ENCODE assay signal across 13 cellular contexts in the genomic region with DNA sequence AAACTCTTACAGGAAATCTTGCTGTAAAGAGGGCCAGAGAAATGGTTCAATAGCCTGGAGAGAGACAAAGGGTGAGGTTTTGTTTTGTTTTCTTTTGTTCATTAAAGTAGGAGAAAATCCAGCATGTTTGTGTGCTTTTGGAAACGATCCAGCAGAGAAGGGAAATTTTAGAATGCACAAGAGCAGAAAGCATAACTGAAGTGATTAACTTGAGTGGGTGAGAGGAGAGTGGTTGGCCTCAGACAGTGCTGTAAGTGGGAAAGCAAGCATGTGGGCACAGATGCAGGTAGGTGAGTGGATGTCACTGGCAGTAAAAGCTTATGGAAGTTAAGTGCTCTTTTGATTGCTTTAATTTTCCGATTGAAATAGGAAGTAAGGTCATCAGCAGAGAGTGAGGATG. TPM values are rescaled to one million over a fixed set of nuclear protein-coding genes. Genes with fewer than 3 reads are reported as not detected.
DNase-seq lines count a peak whose midpoint lies in the region; ATAC-seq and TF ChIP-seq lines count a peak whose summit lies in the region.
"Had no signal": no experiment of that assay in that cellular context is flagged by ENCODE, and none has a peak within 500 bp of the region (broad histone marks: within the 10 kb centered on the region; RNA-seq: fewer than 3 reads in every experiment).

No MANE protein-coding gene starts in this region.

- peaks cover 17% of the 10 kb centered on the region for H3K4me1 Mint-ChIP-seq in neural progenitor cell
- H3K4me1 Mint-ChIP-seq: CD14-positive monocyte had no signal

- H3K9ac ChIP-seq in neural progenitor cell, result no peak overlapping the region

- peak; percentile 97 for DNase-seq in NCI-H1092 treated with DMSO at 0.1 percent for 48 hours (lab: John Stamatoyannopoulos, UW)
- peak; percentile 37 for DNase-seq in NCI-H2196 treated with DMSO at 0.1 percent for 48 hours (lab: John Stamatoyannopoulos, UW; ENCODE audit: unreplicated experiment)
- no peak for DNase-seq in neural progenitor cell (ENCODE audit: low spot score)
- DNase-seq in foreskin melanocyte, result no peak
- DNase-seq in GM13977 (ENCODE audit: low spot score), result no peak
- DNase-seq in stimulated activated CD4-positive, alpha-beta T cell treated with anti-CD3 and anti-CD28 coated beads, Interleukin-2, amount 100 ng/mL, for 48 hours, result no peak
- DNase-seq: effector memory CD4-positive, alpha-beta T cell had no signal

- peak overlapping the region; percentile 30 for H2AFZ ChIP-seq in neural progenitor cell (replicated peaks)
- H2AFZ ChIP-seq: hepatocyte had no signal

- no peak overlapping the region for H3K4me3 ChIP-seq in ectodermal cell (ENCODE audit: insufficient read depth, low read depth, low read length)
- no peak overlapping the region for H3K4me3 ChIP-seq in neural progenitor cell
- H3K4me3 ChIP-seq: hepatocyte had no signal

- H3K9me3 ChIP-seq in ectodermal cell (ENCODE audit: control insufficient read depth, low read length) (no peaks in the 10 kb centered on the region), neural progenitor cell (ENCODE audit: low read depth) (no peaks in the 10 kb centered on the region)

- H3K4me3 Mint-ChIP-seq in neural progenitor cell, result no peak overlapping the region
- H3K4me3 Mint-ChIP-seq: activated naive CD8-positive, alpha-beta T cell; CD14-positive monocyte had no signal

- TF ChIP-seq CTCF in neural progenitor cell (IDR thresholded peaks at IDR 0.05) (no peak), GM13977 (IDR thresholded peaks at IDR 0.05; ENCODE audit: extremely low read depth, insufficient read depth, missing control alignments) (no peak)

- H3K27ac ChIP-seq in ectodermal cell (ENCODE audit: insufficient read depth, low read depth, low read length, poor library complexity, severe bottlenecking) (peak overlapping the region; percentile 12), neural progenitor cell (no peak overlapping the region)
- H3K27ac ChIP-seq: hepatocyte had no signal

- in situ Hi-C loops in GM13977 (cut with MboI; ENCODE audit: low pct_unique_long_range_greater_than_20kb, low sequenced_read_pairs, unreplicated experiment), result no loop called here

- no peaks in the 10 kb centered on the region for H3K27me3 Mint-ChIP-seq in neural progenitor cell (ENCODE audit: insufficient read depth, low read depth)
- H3K27me3 Mint-ChIP-seq: activated naive CD8-positive, alpha-beta T cell had no signal

- no peak for ATAC-seq in HG02981 (IDR thresholded peaks at IDR 0.05; ENCODE audit: unreplicated experiment)
- ATAC-seq: Panc1 had no signal

- H3K27me3 ChIP-seq in ectodermal cell (ENCODE audit: control insufficient read depth, insufficient read depth, low read length, poor library complexity, severe bottlenecking) (no peaks in the 10 kb centered on the region), neural progenitor cell (no peaks in the 10 kb centered on the region)
- H3K27me3 ChIP-seq: hepatocyte had no signal

- H3K36me3 Mint-ChIP-seq in neural progenitor cell, result peaks cover 3% of the 10 kb centered on the region

- no peaks in the 10 kb centered on the region for H3K79me2 ChIP-seq in neural progenitor cell (ENCODE audit: low read depth)
- H3K79me2 ChIP-seq: hepatocyte had no signal

- 81 to 86% methylated on average over 2 of the region's 2 CpGs for WGBS in ectodermal cell, 2 experiments

- no peaks in the 10 kb centered on the region for H3K9me3 Mint-ChIP-seq in neural progenitor cell

- no peak overlapping the region for H3K4me2 ChIP-seq in neural progenitor cell
- H3K4me2 ChIP-seq: hepatocyte had no signal

- no peaks in the 10 kb centered on the region for H4K20me1 ChIP-seq in neural progenitor cell (ENCODE audit: low read depth)

- H3K4me1 ChIP-seq in ectodermal cell (ENCODE audit: control insufficient read depth, insufficient read depth, low read length) (no peaks in the 10 kb centered on the region), neural progenitor cell (peaks cover 12% of the 10 kb centered on the region)

- H3K36me3 ChIP-seq in ectodermal cell (ENCODE audit: control insufficient read depth, insufficient read depth, low read length) (no peaks in the 10 kb centered on the region), neural progenitor cell (no peaks in the 10 kb centered on the region)

- H3F3A ChIP-seq in neural progenitor cell (ENCODE audit: low read depth), result no peaks in the 10 kb centered on the region

- H3K27ac Mint-ChIP-seq in neural progenitor cell, result no peak overlapping the region
- H3K27ac Mint-ChIP-seq: activated naive CD8-positive, alpha-beta T cell had no signal

RNA-seq across cellular contexts. Expression of a gene that starts 50.2 kb away (rescaled TPM):
- polyA plus RNA-seq in ectodermal cell (2013, experiment 1 of 4), result 5.8 TPM
- 4.8 TPM for polyA plus RNA-seq in ectodermal cell (2013, experiment 2 of 4)
- 4.6 TPM for polyA plus RNA-seq in ectodermal cell (2013, experiment 3 of 4)
- polyA plus RNA-seq in ectodermal cell (2013, experiment 4 of 4), result 5.6 TPM
- 6.6 and 8.8 TPM in 2 replicates for total RNA-seq in neural progenitor cell (ENCODE audit: low replicate concordance)

RNA-seq across cellular contexts. Expression of a gene that starts 50.8 kb away (rescaled TPM):
- polyA plus RNA-seq in ectodermal cell (2013, experiment 1 of 4), result 5.2 TPM
- 5.1 TPM for polyA plus RNA-seq in ectodermal cell (2013, experiment 2 of 4)
- 3.4 TPM for polyA plus RNA-seq in ectodermal cell (2013, experiment 3 of 4)
- polyA plus RNA-seq in ectodermal cell (2013, experiment 4 of 4), result 4.9 TPM
- total RNA-seq in neural progenitor cell (ENCODE audit: low replicate concordance), result 2.6 and 3.7 TPM in 2 replicates

Comparison
In these comparisons a context has a peak if more than half of its experiments do, and no peak if none do; other contexts are left out.
1. DNase-seq: peak in NCI-H1092 treated with DMSO at 0.1 percent for 48 hours (single experiment) and NCI-H2196 treated with DMSO at 0.1 percent for 48 hours (single experiment); none in neural progenitor cell (single experiment), foreskin melanocyte (single experiment), GM13977 (single experiment) and stimulated activated CD4-positive, alpha-beta T cell treated with anti-CD3 and anti-CD28 coated beads, Interleukin-2, amount 100 ng/mL, for 48 hours (0 of 2).